9 cellular contexts compared by ENCODE assay signal in genomic region chr18:702957-703659, GRCh38. TPM values are rescaled to one million over a fixed set of nuclear protein-coding genes. Genes with fewer than 3 reads are reported as not detected.
DNase-seq lines count a peak whose midpoint lies in the region; ATAC-seq lines count a peak whose summit lies in the region.
"Had no signal": no experiment of that assay in that cellular context is flagged by ENCODE, and none has a peak within 500 bp of the region (broad histone marks: within the 10 kb centered on the region; RNA-seq: fewer than 3 reads in every experiment).

No MANE protein-coding gene starts in this region.

- H3K4me3 ChIP-seq in ACC112 (ENCODE audit: low read depth, low read length) (peak overlapping the region; percentile 50; the same call in 1 of the 2 replicates), HUES48 (ENCODE audit: low read depth, low read length) (no peak overlapping the region), SJCRH30 (no peak overlapping the region)

- H3K9me3 ChIP-seq in HUES48 (ENCODE audit: control insufficient read depth, insufficient read depth, low read length) (no peaks in the 10 kb centered on the region), SJCRH30 (replicated peaks) (no peaks in the 10 kb centered on the region)

- peaks cover 12% of the 10 kb centered on the region for H3K36me3 Mint-ChIP-seq in activated naive CD8-positive, alpha-beta T cell

- H3K27ac ChIP-seq in ACC112 (ENCODE audit: low read depth, low read length) (peak overlapping the region; percentile 95), HUES48 (ENCODE audit: low read depth, low read length) (peak overlapping the region; percentile 65), SJCRH30 (no peak overlapping the region)

- H3K27me3 ChIP-seq in ACC112 (ENCODE audit: insufficient read depth, low read length), result no peaks in the 10 kb centered on the region
- H3K27me3 ChIP-seq in HUES48 (ENCODE audit: control insufficient read depth, insufficient read depth, low read length), result no peaks in the 10 kb centered on the region
- H3K27me3 ChIP-seq in SJCRH30, result no peaks in the 10 kb centered on the region

- H3K9ac ChIP-seq in HUES48 (ENCODE audit: low read depth, low read length), result no peak overlapping the region

- peaks cover 25% of the 10 kb centered on the region for H3K4me1 ChIP-seq in ACC112 (ENCODE audit: control insufficient read depth, insufficient read depth, low read length, unreplicated experiment)
- no peaks in the 10 kb centered on the region for H3K4me1 ChIP-seq in HUES48 (ENCODE audit: control insufficient read depth, insufficient read depth, low read length)
- 0 out of 2 replicates have a peak, but pooled peaks cover 2% of the 10 kb centered on the region for H3K4me1 ChIP-seq in SJCRH30

- DNase-seq in left lobe of liver (ENCODE audit: low spot score) (peak; percentile 10), SJCRH30 (no peak), cerebellum (ENCODE audit: low spot score) (no peak)
- DNase-seq in central memory CD4-positive, alpha-beta T cell, result no peak
- DNase-seq: Karpas-422 had no signal

- peak overlapping the region; percentile 4 for H3K4me3 Mint-ChIP-seq in activated naive CD8-positive, alpha-beta T cell

- H3K27ac Mint-ChIP-seq in activated naive CD8-positive, alpha-beta T cell, result peak overlapping the region; percentile 82

- peaks cover 21% of the 10 kb centered on the region for H3K4me1 Mint-ChIP-seq in activated naive CD8-positive, alpha-beta T cell (ENCODE audit: low read depth)

- no peak overlapping the region for H2AFZ ChIP-seq in ACC112 (ENCODE audit: low read length, unreplicated experiment)

- H3K27me3 Mint-ChIP-seq in activated naive CD8-positive, alpha-beta T cell, result no peaks in the 10 kb centered on the region

- peaks cover 10% of the 10 kb centered on the region for H3K36me3 ChIP-seq in ACC112 (ENCODE audit: insufficient read depth, low read length)
- H3K36me3 ChIP-seq in HUES48 (ENCODE audit: control insufficient read depth, insufficient read depth, low read length), result peaks cover 40% of the 10 kb centered on the region
- H3K36me3 ChIP-seq in SJCRH30, result no peaks in the 10 kb centered on the region

- no peaks in the 10 kb centered on the region for H3K9me3 Mint-ChIP-seq in activated naive CD8-positive, alpha-beta T cell (ENCODE audit: low read depth)

- ATAC-seq in left lobe of liver (peak; percentile 13), GM18873 (IDR thresholded peaks at IDR 0.05; ENCODE audit: low FRiP score, unreplicated experiment) (no peak)

- H3K79me2 ChIP-seq in ACC112 (ENCODE audit: control insufficient read depth, insufficient read depth, low read length, unreplicated experiment), result peaks cover 30% of the 10 kb centered on the region

RNA-seq across cellular contexts. Expression of gene ENOSF1, which starts 9.3 kb away (rescaled TPM):
- total RNA-seq in left lobe of liver (77.4 TPM), cerebellum (17.5 TPM)
- 7.8 and 9.5 TPM in 2 replicates for total RNA-seq in SJCRH30 (2014; rRNA removed; shearing (Covaris generic))

RNA-seq across cellular contexts. Expression of gene TYMS, which starts 45.7 kb away (rescaled TPM):
- 1.7 TPM for total RNA-seq in left lobe of liver
- total RNA-seq in SJCRH30 (2014; rRNA removed; shearing (Covaris generic)), result 83.7 and 91.8 TPM in 2 replicates
- total RNA-seq in cerebellum, result 16.2 TPM
